11 cellular contexts compared by ENCODE assay signal in the genomic region with DNA sequence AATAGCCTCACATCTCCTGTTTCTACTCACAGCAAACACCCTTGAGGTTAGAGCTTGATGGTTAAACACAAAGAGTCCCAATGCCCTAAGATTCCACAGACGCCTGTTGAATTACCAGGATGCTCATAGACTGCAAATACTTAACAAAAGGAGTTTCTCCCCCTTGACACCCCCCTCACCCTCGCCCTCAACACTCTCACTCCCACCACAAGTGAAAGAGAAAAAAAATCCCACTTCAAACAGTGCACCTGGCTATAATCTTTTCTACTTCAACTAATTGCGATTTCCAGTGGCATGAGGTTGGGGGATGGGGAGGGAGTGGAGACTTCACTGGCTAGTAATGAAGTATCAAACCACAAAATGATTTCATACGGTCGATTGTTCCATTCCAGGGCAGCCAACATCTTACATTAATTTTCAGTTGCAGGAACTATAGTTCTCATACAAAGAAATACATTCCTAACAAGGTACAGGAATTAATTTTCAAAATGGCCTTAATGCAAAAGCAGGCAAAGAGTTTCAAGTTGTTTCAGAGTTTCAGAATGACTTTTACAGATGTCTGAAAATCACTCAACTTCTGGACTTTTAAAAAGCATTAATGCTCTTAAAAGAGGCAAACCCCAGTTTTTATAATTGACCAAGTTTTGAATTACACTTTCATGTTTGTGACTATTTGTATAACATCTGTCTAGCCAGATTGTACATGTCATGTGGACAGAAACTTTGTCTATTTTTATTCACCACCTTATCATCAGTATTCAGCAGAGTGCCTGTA.
DNase-seq lines count a peak whose midpoint lies in the region; ATAC-seq and TF ChIP-seq lines count a peak whose summit lies in the region.
"Had no signal": no experiment of that assay in that cellular context is flagged by ENCODE, and none has a peak within 500 bp of the region (broad histone marks: within the 10 kb centered on the region; RNA-seq: fewer than 3 reads in every experiment).

No MANE protein-coding gene starts in this region.

- ATAC-seq in GM18861 (IDR thresholded peaks at IDR 0.05; ENCODE audit: unreplicated experiment): peak; percentile 82
- peak; percentile 73 for ATAC-seq in HG02571 (IDR thresholded peaks at IDR 0.05; ENCODE audit: unreplicated experiment)
- no peak for ATAC-seq in Right ventricle myocardium superior (ENCODE audit: poor library complexity)

- H3K27me3 ChIP-seq in osteoblast (ENCODE audit: insufficient read depth, low read length): peaks cover 14% of the 10 kb centered on the region
- H3K27me3 ChIP-seq: vagina had no signal

- no peaks in the 10 kb centered on the region for H3K36me3 ChIP-seq in osteoblast (ENCODE audit: insufficient read depth, low read length)
- H3K36me3 ChIP-seq: vagina had no signal

- no peak overlapping the region for H3K27ac ChIP-seq in osteoblast (ENCODE audit: low read depth, low read length)
- H3K27ac ChIP-seq: vagina had no signal

- DNase-seq in NCI-H1105 (lab: John Stamatoyannopoulos, UW) (peak; percentile 91), Right ventricle myocardium superior (no peak), CD1c-positive myeloid dendritic cell (ENCODE audit: extremely low spot score) (no peak), osteoblast (ENCODE audit: insufficient read length, low spot score, missing footprints) (no peak), kidney tubule cell (ENCODE audit: low spot score) (no peak)
- DNase-seq: activated CD4-positive, CD25-positive, alpha-beta regulatory T cell treated with anti-CD3 and anti-CD28 coated beads, Interleukin-2, amount 50 U/mL, for 72 hours; NCI-H526 had no signal

- no peaks in the 10 kb centered on the region for H3K36me3 Mint-ChIP-seq in brain

- H3K9me3 ChIP-seq in osteoblast (ENCODE audit: low read depth, low read length): no peaks in the 10 kb centered on the region
- H3K9me3 ChIP-seq: vagina had no signal

- peaks cover 0 to 9% (median 0%) of the 10 kb centered on the region in 5 experiments for H3K9me3 Mint-ChIP-seq in brain

- no peak overlapping the region for H3K4me3 Mint-ChIP-seq in brain

- peak overlapping the region in 3 of 5 experiments; percentile 9 to 40 (median 25) for H3K27ac Mint-ChIP-seq in brain

- no peaks in the 10 kb centered on the region for H3K79me2 ChIP-seq in osteoblast (ENCODE audit: insufficient read depth, low read length)

- peaks cover 61% of the 10 kb centered on the region for H3K4me1 Mint-ChIP-seq in brain

- TF ChIP-seq CTCF in brain (conservative IDR thresholded peaks at IDR 0.05): no peak
- no peak for TF ChIP-seq CTCF in osteoblast (IDR thresholded peaks at IDR 0.05; ENCODE audit: extremely low read depth, low read depth, low read length)

- intact Hi-C loops in Right ventricle myocardium superior (cut with DNase I): no loop called here

- no peak overlapping the region for H2AFZ ChIP-seq in osteoblast (ENCODE audit: low read length)

- H3K27me3 Mint-ChIP-seq in brain: no peaks in the 10 kb centered on the region

- no peaks in the 10 kb centered on the region for H4K20me1 ChIP-seq in osteoblast (ENCODE audit: insufficient read depth, low read length)

- H3K4me1 ChIP-seq in osteoblast (ENCODE audit: insufficient read depth, low read length): no peaks in the 10 kb centered on the region
- H3K4me1 ChIP-seq: vagina had no signal

- no peak overlapping the region for H3K4me2 ChIP-seq in osteoblast (ENCODE audit: insufficient read depth, low read length)

- no peak overlapping the region for H3K4me3 ChIP-seq in osteoblast (ENCODE audit: insufficient read depth, low read length)
- H3K4me3 ChIP-seq: vagina had no signal
